1 cellular context compared by ENCODE assay signal in genomic region chr11:117327567-117328413, GRCh38.
TF ChIP-seq lines count a peak whose summit lies in the region.

Gene CEP164, plus strand, starts transcription at chr11:117327854. Its CDS starts 10,733 bp downstream, at chr11:117338587.

TF ChIP-seq in GM12878, 131 proteins besides CTCF, POLR2A, EP300 and RAD21 (continued from another document and continues in another):
- TF ChIP-seq LARP7 (IDR thresholded peaks at IDR 0.05), result 0 out of 2 replicates have a peak, but pooled peaks have one; percentile 42
- TF ChIP-seq, protein P1, sequence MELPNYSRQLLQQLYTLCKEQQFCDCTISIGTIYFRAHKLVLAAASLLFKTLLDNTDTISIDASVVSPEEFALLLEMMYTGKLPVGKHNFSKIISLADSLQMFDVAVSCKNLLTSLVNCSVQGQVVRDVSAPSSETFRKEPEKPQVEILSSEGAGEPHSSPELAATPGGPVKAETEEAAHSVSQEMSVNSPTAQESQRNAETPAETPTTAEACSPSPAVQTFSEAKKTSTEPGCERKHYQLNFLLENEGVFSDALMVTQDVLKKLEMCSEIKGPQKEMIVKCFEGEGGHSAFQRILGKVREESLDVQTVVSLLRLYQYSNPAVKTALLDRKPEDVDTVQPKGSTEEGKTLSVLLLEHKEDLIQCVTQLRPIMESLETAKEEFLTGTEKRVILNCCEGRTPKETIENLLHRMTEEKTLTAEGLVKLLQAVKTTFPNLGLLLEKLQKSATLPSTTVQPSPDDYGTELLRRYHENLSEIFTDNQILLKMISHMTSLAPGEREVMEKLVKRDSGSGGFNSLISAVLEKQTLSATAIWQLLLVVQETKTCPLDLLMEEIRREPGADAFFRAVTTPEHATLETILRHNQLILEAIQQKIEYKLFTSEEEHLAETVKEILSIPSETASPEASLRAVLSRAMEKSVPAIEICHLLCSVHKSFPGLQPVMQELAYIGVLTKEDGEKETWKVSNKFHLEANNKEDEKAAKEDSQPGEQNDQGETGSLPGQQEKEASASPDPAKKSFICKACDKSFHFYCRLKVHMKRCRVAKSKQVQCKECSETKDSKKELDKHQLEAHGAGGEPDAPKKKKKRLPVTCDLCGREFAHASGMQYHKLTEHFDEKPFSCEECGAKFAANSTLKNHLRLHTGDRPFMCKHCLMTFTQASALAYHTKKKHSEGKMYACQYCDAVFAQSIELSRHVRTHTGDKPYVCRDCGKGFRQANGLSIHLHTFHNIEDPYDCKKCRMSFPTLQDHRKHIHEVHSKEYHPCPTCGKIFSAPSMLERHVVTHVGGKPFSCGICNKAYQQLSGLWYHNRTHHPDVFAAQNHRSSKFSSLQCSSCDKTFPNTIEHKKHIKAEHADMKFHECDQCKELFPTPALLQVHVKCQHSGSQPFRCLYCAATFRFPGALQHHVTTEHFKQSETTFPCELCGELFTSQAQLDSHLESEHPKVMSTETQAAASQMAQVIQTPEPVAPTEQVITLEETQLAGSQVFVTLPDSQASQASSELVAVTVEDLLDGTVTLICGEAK (IDR thresholded peaks at IDR 0.05; ENCODE audit: borderline replicate concordance), result peak; percentile 91
- TF ChIP-seq, protein P2, sequence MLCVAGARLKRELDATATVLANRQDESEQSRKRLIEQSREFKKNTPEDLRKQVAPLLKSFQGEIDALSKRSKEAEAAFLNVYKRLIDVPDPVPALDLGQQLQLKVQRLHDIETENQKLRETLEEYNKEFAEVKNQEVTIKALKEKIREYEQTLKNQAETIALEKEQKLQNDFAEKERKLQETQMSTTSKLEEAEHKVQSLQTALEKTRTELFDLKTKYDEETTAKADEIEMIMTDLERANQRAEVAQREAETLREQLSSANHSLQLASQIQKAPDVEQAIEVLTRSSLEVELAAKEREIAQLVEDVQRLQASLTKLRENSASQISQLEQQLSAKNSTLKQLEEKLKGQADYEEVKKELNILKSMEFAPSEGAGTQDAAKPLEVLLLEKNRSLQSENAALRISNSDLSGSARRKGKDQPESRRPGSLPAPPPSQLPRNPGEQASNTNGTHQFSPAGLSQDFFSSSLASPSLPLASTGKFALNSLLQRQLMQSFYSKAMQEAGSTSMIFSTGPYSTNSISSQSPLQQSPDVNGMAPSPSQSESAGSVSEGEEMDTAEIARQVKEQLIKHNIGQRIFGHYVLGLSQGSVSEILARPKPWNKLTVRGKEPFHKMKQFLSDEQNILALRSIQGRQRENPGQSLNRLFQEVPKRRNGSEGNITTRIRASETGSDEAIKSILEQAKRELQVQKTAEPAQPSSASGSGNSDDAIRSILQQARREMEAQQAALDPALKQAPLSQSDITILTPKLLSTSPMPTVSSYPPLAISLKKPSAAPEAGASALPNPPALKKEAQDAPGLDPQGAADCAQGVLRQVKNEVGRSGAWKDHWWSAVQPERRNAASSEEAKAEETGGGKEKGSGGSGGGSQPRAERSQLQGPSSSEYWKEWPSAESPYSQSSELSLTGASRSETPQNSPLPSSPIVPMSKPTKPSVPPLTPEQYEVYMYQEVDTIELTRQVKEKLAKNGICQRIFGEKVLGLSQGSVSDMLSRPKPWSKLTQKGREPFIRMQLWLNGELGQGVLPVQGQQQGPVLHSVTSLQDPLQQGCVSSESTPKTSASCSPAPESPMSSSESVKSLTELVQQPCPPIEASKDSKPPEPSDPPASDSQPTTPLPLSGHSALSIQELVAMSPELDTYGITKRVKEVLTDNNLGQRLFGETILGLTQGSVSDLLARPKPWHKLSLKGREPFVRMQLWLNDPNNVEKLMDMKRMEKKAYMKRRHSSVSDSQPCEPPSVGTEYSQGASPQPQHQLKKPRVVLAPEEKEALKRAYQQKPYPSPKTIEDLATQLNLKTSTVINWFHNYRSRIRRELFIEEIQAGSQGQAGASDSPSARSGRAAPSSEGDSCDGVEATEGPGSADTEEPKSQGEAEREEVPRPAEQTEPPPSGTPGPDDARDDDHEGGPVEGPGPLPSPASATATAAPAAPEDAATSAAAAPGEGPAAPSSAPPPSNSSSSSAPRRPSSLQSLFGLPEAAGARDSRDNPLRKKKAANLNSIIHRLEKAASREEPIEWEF (IDR thresholded peaks at IDR 0.05; ENCODE audit: insufficient replicate concordance, low read depth, low read length), result no peak
- TF ChIP-seq SRF (IDR thresholded peaks at IDR 0.05; ENCODE audit: low read depth in 2 of 2, low read length in 2 of 2), result no peak
- TF ChIP-seq MXI1 (IDR thresholded peaks at IDR 0.05; ENCODE audit: low read depth, low read length), result peak; percentile 51; the same call in 1 of the 2 replicates
- TF ChIP-seq KDM1A (IDR thresholded peaks at IDR 0.05; ENCODE audit: borderline replicate concordance), result no peak
- no peak for TF ChIP-seq E2F8 (IDR thresholded peaks at IDR 0.05; ENCODE audit: low read depth, partially characterized antibody)
- TF ChIP-seq NFYA (IDR thresholded peaks at IDR 0.05; ENCODE audit: borderline replicate concordance, low read depth, low read length), result peak; percentile 12; the same call in 1 of the 2 replicates
- TF ChIP-seq HDAC2 (IDR thresholded peaks at IDR 0.05), result no peak
- TF ChIP-seq HDGF (IDR thresholded peaks at IDR 0.05), result peak; percentile 79; the same call in 1 of the 2 replicates
- TF ChIP-seq PAX8 (IDR thresholded peaks at IDR 0.05), result no peak
- TF ChIP-seq ZBTB33 (IDR thresholded peaks at IDR 0.05), result no peak
- no peak for TF ChIP-seq E2F4 (IDR thresholded peaks at IDR 0.05; ENCODE audit: low read depth, low read length)
- TF ChIP-seq RFX5 (IDR thresholded peaks at IDR 0.05; ENCODE audit: low read depth, low read length), result peak; percentile 94
- peak; percentile 87 for TF ChIP-seq BMI1 (IDR thresholded peaks at IDR 0.05; ENCODE audit: borderline replicate concordance)
- peak; percentile 88 for TF ChIP-seq PBX3 (IDR thresholded peaks at IDR 0.05; ENCODE audit: insufficient replicate concordance, low read depth, low read length)
- TF ChIP-seq JUND (IDR thresholded peaks at IDR 0.05; ENCODE audit: low read depth, low read length), result no peak
- peak; percentile 87 for TF ChIP-seq GABPA (IDR thresholded peaks at IDR 0.05; ENCODE audit: low read depth)
- no peak for TF ChIP-seq ZNF622 (IDR thresholded peaks at IDR 0.05)
- peak; percentile 88 for TF ChIP-seq FOS (IDR thresholded peaks at IDR 0.05; ENCODE audit: borderline replicate concordance, extremely low read depth, insufficient read length)
- TF ChIP-seq WRNIP1 (IDR thresholded peaks at IDR 0.05; ENCODE audit: borderline replicate concordance, low read depth, low read length), result no peak
- TF ChIP-seq, protein P3, sequence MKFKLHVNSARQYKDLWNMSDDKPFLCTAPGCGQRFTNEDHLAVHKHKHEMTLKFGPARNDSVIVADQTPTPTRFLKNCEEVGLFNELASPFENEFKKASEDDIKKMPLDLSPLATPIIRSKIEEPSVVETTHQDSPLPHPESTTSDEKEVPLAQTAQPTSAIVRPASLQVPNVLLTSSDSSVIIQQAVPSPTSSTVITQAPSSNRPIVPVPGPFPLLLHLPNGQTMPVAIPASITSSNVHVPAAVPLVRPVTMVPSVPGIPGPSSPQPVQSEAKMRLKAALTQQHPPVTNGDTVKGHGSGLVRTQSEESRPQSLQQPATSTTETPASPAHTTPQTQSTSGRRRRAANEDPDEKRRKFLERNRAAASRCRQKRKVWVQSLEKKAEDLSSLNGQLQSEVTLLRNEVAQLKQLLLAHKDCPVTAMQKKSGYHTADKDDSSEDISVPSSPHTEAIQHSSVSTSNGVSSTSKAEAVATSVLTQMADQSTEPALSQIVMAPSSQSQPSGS (IDR thresholded peaks at IDR 0.05; ENCODE audit: low read length), result no peak
- TF ChIP-seq RB1 (IDR thresholded peaks at IDR 0.05; ENCODE audit: borderline replicate concordance), result 0 out of 2 replicates have a peak, but pooled peaks have one; percentile 20
- no peak for TF ChIP-seq NFIC (IDR thresholded peaks at IDR 0.05; ENCODE audit: low read depth, low read length)
- TF ChIP-seq NR2F1 (conservative IDR thresholded peaks at IDR 0.05), result no peak
- TF ChIP-seq NR2C1 (IDR thresholded peaks at IDR 0.05), result peak; percentile 83
- TF ChIP-seq MEF2A (IDR thresholded peaks at IDR 0.05; ENCODE audit: insufficient read depth, low read depth, low read length), result no peak
- TF ChIP-seq STAT1 (conservative IDR thresholded peaks at IDR 0.05), result no peak
- peak; percentile 71; the same call in 1 of the 2 replicates for TF ChIP-seq ZNF207 (IDR thresholded peaks at IDR 0.05; ENCODE audit: borderline replicate concordance)
- TF ChIP-seq NFXL1 (IDR thresholded peaks at IDR 0.05; ENCODE audit: borderline replicate concordance), result no peak
- TF ChIP-seq SUPT20H (IDR thresholded peaks at IDR 0.05; ENCODE audit: borderline replicate concordance, control insufficient read depth, low read depth, low read length), result no peak
- TF ChIP-seq IRF3 (IDR thresholded peaks at IDR 0.05), result peak; percentile 66; the same call in 1 of the 2 replicates
- TF ChIP-seq IKZF1 (conservative IDR thresholded peaks at IDR 0.05), result peak; percentile 57; the same call in 1 of the 2 replicates
- TF ChIP-seq ATF7 (IDR thresholded peaks at IDR 0.05; ENCODE audit: low read depth), result no peak; the same call in 1 of the 2 replicates
- TF ChIP-seq CEBPB (IDR thresholded peaks at IDR 0.05; ENCODE audit: borderline replicate concordance in 1 of 2, low read depth in 2 of 2, low read length in 2 of 2), result no peak
- TF ChIP-seq, protein P4, sequence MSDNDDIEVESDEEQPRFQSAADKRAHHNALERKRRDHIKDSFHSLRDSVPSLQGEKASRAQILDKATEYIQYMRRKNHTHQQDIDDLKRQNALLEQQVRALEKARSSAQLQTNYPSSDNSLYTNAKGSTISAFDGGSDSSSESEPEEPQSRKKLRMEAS (IDR thresholded peaks at IDR 0.05; ENCODE audit: low read depth, low read length), result peak; percentile 58; the same call in 1 of the 2 replicates
- TF ChIP-seq, protein P5, sequence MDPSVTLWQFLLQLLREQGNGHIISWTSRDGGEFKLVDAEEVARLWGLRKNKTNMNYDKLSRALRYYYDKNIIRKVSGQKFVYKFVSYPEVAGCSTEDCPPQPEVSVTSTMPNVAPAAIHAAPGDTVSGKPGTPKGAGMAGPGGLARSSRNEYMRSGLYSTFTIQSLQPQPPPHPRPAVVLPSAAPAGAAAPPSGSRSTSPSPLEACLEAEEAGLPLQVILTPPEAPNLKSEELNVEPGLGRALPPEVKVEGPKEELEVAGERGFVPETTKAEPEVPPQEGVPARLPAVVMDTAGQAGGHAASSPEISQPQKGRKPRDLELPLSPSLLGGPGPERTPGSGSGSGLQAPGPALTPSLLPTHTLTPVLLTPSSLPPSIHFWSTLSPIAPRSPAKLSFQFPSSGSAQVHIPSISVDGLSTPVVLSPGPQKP (IDR thresholded peaks at IDR 0.05; ENCODE audit: low read depth, low read length), result peak; percentile 80
- TF ChIP-seq SPI1 (IDR thresholded peaks at IDR 0.05; ENCODE audit: borderline replicate concordance, insufficient read depth, low read depth, low read length), result peak; percentile 75
